In the genomic region with DNA sequence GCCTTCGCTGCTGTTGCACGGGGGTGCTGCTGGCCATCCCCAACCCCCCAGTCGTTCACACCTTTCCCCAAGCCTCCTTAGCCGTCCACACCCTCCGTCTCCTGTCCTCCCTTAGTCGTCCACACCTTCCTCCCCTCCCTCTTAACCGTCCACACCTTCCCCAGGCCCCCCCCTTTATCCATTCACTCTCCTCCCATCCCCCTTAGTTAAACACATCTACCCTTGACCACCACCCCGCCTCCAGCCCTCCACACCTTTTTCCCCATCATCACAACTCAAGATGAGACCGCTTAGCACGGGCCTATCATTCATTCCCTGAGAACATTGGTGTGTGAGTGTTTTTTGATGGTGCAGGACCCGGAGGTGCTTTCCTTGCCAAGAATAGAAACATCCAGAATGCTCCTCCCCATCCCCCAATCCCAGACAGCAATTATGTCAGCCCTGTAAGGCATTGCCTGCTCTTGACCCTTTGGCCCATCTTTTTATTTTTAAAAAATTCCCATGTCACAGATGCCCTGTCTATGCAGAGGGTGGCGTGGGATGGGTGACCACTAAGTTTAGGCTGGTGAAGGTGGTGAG, we compare ENCODE assay signal across 8 cellular contexts. TPM values are rescaled to one million over a fixed set of nuclear protein-coding genes. Genes with fewer than 3 reads are reported as not detected.
DNase-seq lines count a peak whose midpoint lies in the region; ATAC-seq, FAIRE-seq and TF ChIP-seq lines count a peak whose summit lies in the region.

No MANE protein-coding gene starts in this region.

- no peak overlapping the region for H4K5ac ChIP-seq in H9 (ENCODE audit: insufficient read length, low read depth, low read length)

- no peak for TF ChIP-seq EP300 in esophagus muscularis mucosa (IDR thresholded peaks at IDR 0.05)

- H2AK5ac ChIP-seq in H9 (ENCODE audit: insufficient read length, low read length) = no peak overlapping the region

- H3K36me3 Mint-ChIP-seq in H9 (ENCODE audit: insufficient read depth in 1 of 3, low read depth in 3 of 3) = peaks cover 0 to 3% (median 0%) of the 10 kb centered on the region in 3 experiments; a peak in 1 of 7 replicates

- no peak overlapping the region for H2BK5ac ChIP-seq in H9 (ENCODE audit: insufficient read length, low read length)

- no peak overlapping the region for H3K56ac ChIP-seq in H9 (ENCODE audit: insufficient read length, low read depth, low read length)

- H2BK120ac ChIP-seq in H9 (ENCODE audit: low read depth, low read length, poor library complexity, severe bottlenecking) = no peak overlapping the region

- no peak overlapping the region for H3K4ac ChIP-seq in H9 (ENCODE audit: low read depth, low read length)

- no peaks in the 10 kb centered on the region; a peak in 1 of 5 replicates for H3K9me3 Mint-ChIP-seq in H9

- H3K4me2 ChIP-seq in H9 (ENCODE audit: insufficient read depth, insufficient read length, low read length) = peak overlapping the region; percentile 84

- intact Hi-C loops in esophagus muscularis mucosa (cut with DNase I) = loop anchor here (5.0 to 10.0 kb wide), 4 partner anchors 87 to 210 kb away; partner anchors contain the start of genes BRD7, CNEP1R1 and HEATR3

- H3K18ac ChIP-seq in H9 (ENCODE audit: insufficient read length, low read depth, low read length) = peak overlapping the region; percentile 2

- no peak for DNase-seq in H9
- DNase-seq in SJSA1 (ENCODE audit: low read depth in 1 of 2, low spot score in 2 of 2) = peak in 1 of 2 experiments; percentile 11
- DNase-seq in esophagus muscularis mucosa (ENCODE audit: extremely low spot score) = no peak
- DNase-seq in putamen (ENCODE audit: low spot score) = no peak
- no peak for DNase-seq in GM12891 (ENCODE audit: insufficient read length, low spot score)

- no peak overlapping the region for H3T11ph ChIP-seq in H9 (ENCODE audit: low read length)

- no peak for FAIRE-seq in GM12891 (lab: Jason Lieb, UNC)

- no peak overlapping the region for H2BK20ac ChIP-seq in H9 (ENCODE audit: low read depth, low read length, poor library complexity, severe bottlenecking)

- ATAC-seq in GM21737 (IDR thresholded peaks at IDR 0.05; ENCODE audit: unreplicated experiment) (no peak), GM19328 (IDR thresholded peaks at IDR 0.05; ENCODE audit: unreplicated experiment) (no peak)

- H3K79me2 ChIP-seq in H9 (ENCODE audit: insufficient read depth, low read length) = peaks cover 21% of the 10 kb centered on the region; the same call in 1 of the 2 replicates

- H3K4me3 Mint-ChIP-seq in H9 = peak overlapping the region; percentile 73 to 91

- peak overlapping the region; percentile 98 for H3K4me3 ChIP-seq in SJSA1
- peak overlapping the region; percentile 65 to 88 (median 72) for H3K4me3 ChIP-seq in esophagus muscularis mucosa
- peak overlapping the region; percentile 81 for H3K4me3 ChIP-seq in neuron (ENCODE audit: low read length)

- H3K9me3 ChIP-seq in H9 (ENCODE audit: control insufficient read depth, low read depth, low read length) (no peaks in the 10 kb centered on the region), SJSA1 (replicated peaks) (no peaks in the 10 kb centered on the region), esophagus muscularis mucosa (no peaks in the 10 kb centered on the region), neuron (ENCODE audit: low read length) (no peaks in the 10 kb centered on the region)

- peaks cover 8% of the 10 kb centered on the region for H3K79me1 ChIP-seq in H9 (ENCODE audit: insufficient read depth, low read depth, low read length, poor library complexity, severe bottlenecking)

- H4K8ac ChIP-seq in H9 (replicated peaks; ENCODE audit: insufficient read length, low read depth, low read length) = no peak overlapping the region

- H3K4me1 Mint-ChIP-seq in H9 = peaks cover 18 to 19% of the 10 kb centered on the region in 2 experiments

- no peak overlapping the region for H3K27ac ChIP-seq in H9 (ENCODE audit: insufficient read length, low read depth, low read length)
- H3K27ac ChIP-seq in SJSA1 = no peak overlapping the region; the same call in 1 of the 2 replicates
- peak overlapping the region; percentile 90 to 96 (median 92) for H3K27ac ChIP-seq in esophagus muscularis mucosa (replicated peaks in 1 of 4)

- peaks cover 15% of the 10 kb centered on the region for H3K23me2 ChIP-seq in H9 (ENCODE audit: insufficient read length, low read depth, low read length, poor library complexity, severe bottlenecking)

- H3K27ac Mint-ChIP-seq in H9 = no peak overlapping the region; a peak in 1 of 7 replicates

- peaks cover 3% of the 10 kb centered on the region for H3K4me1 ChIP-seq in H9 (ENCODE audit: insufficient read depth, low read length)
- H3K4me1 ChIP-seq in SJSA1 (replicated peaks) = peaks cover 38% of the 10 kb centered on the region
- H3K4me1 ChIP-seq in esophagus muscularis mucosa = peaks cover 43 to 60% (median 57%) of the 10 kb centered on the region in 4 donors
- peaks cover 25% of the 10 kb centered on the region for H3K4me1 ChIP-seq in neuron (ENCODE audit: insufficient read depth, low read length)

- no CpG with 5 or more reads among the region's 12 CpGs for WGBS in H9 (ENCODE audit: extremely low coverage, insufficient read length, low lambda C conversion rate)
- 15% methylated on average over 12 of the region's 12 CpGs for WGBS in esophagus muscularis mucosa

- H3K9ac ChIP-seq in H9 (ENCODE audit: extremely low read depth, insufficient read length, low read length) = peak overlapping the region; percentile 8

- peak overlapping the region; percentile 17; the same call in 1 of the 2 replicates for H3K14ac ChIP-seq in H9 (ENCODE audit: insufficient read depth, low read length)

- H3K23ac ChIP-seq in H9 (ENCODE audit: insufficient read length, low read depth, low read length) = no peak overlapping the region

- H3K27me3 ChIP-seq in H9 (ENCODE audit: insufficient read depth, low read length) = no peaks in the 10 kb centered on the region
- no peaks in the 10 kb centered on the region for H3K27me3 ChIP-seq in SJSA1 (replicated peaks)
- H3K27me3 ChIP-seq in esophagus muscularis mucosa = no peaks in the 10 kb centered on the region
- no peaks in the 10 kb centered on the region for H3K27me3 ChIP-seq in neuron (ENCODE audit: insufficient read depth, low read length)

- peaks cover 3% of the 10 kb centered on the region for H4K20me1 ChIP-seq in H9 (ENCODE audit: control insufficient read depth, insufficient read depth, insufficient read length)

- TF ChIP-seq POLR2A in esophagus muscularis mucosa (IDR thresholded peaks at IDR 0.05; ENCODE audit: low read depth) (no peak), GM12891 (IDR thresholded peaks at IDR 0.05; ENCODE audit: low read depth, low read length) (no peak)

- no peak for TF ChIP-seq CTCF in H9 (conservative IDR thresholded peaks at IDR 0.05)
- TF ChIP-seq CTCF in esophagus muscularis mucosa (IDR thresholded peaks at IDR 0.05) = no peak

- H4K91ac ChIP-seq in H9 (ENCODE audit: insufficient read length, low read depth, low read length) = no peak overlapping the region

- H2AFZ ChIP-seq in H9 (ENCODE audit: low read length) (no peak overlapping the region), neuron (ENCODE audit: low read depth, low read length) (no peak overlapping the region)

- H2BK15ac ChIP-seq in H9 (ENCODE audit: low read depth, low read length) = no peak overlapping the region

- no peak overlapping the region for H2BK12ac ChIP-seq in H9 (ENCODE audit: insufficient read length, low read depth, low read length)

- H3K27me3 Mint-ChIP-seq in H9 (ENCODE audit: low read depth) = peaks cover 3% of the 10 kb centered on the region; the same call in 1 of the 2 replicates

- H3K36me3 ChIP-seq in SJSA1 (peaks cover 21% of the 10 kb centered on the region), esophagus muscularis mucosa (no peaks in the 10 kb centered on the region), neuron (ENCODE audit: insufficient read depth, low read length) (no peaks in the 10 kb centered on the region)

TF ChIP-seq in GM12891, 5 proteins besides CTCF, POLR2A, EP300 and RAD21:
- TF ChIP-seq PAX5 (IDR thresholded peaks at IDR 0.05; ENCODE audit: insufficient read depth, low read length, severe bottlenecking) (no peak), POU2F2 (IDR thresholded peaks at IDR 0.05; ENCODE audit: low read depth, low read length) (no peak)
TF ChIP-seq in GM12891: peak in this region for 0.

RNA-seq across cellular contexts. Expression of gene TENT4B, which starts 1.4 kb away (rescaled TPM):
- total RNA-seq in H9 (2021) (12.4 and 13.0 TPM in 2 replicates), esophagus muscularis mucosa (10 to 100 TPM in 3 of 4 donors, 1 to 10 TPM in 1; 9.9 to 18.3 (median 16.7) TPM)
- 10.5 and 14.5 TPM in 2 replicates for total RNA-seq in SJSA1 (2014; rRNA removed; shearing (Covaris generic))
- 5.4 TPM for polyA plus RNA-seq in GM12891 (2012; ENCODE audit: low read depth, missing spikeins)

Comparison
In these comparisons a context has a peak if more than half of its experiments do, and no peak if none do; other contexts are left out.
1. H3K27ac ChIP-seq: peak in esophagus muscularis mucosa (4 of 4); none in H9 (single experiment) and SJSA1 (single experiment).
2. Peak in every context shown above with its lines, with median percentiles within 50 percentile points of each other: H3K4me3 ChIP-seq.